8 cellular contexts compared by ENCODE assay signal in genomic region chr12:104494137-104494815, GRCh38.
DNase-seq lines count a peak whose midpoint lies in the region; ATAC-seq and TF ChIP-seq lines count a peak whose summit lies in the region.

No MANE protein-coding gene starts in this region.

- no peak overlapping the region for H3K9ac ChIP-seq in OCI-LY1 (ENCODE audit: low read length)

- peak overlapping the region; percentile 39 for H3K4me2 ChIP-seq in OCI-LY1 (ENCODE audit: low read length)

- H3F3A ChIP-seq in OCI-LY1 (ENCODE audit: insufficient read depth, low read length), result no peaks in the 10 kb centered on the region

- in situ Hi-C loops in KBM-7 (cut with MboI; ENCODE audit: low pct_unique_long_range_greater_than_20kb, low sequenced_read_pairs), result no loop called here

- H2AFZ ChIP-seq in OCI-LY1 (ENCODE audit: low read length), result no peak overlapping the region

- H3K36me3 ChIP-seq in OCI-LY1 (ENCODE audit: insufficient read depth, low read length), result no peaks in the 10 kb centered on the region

- DNase-seq in activated naive CD8-positive, alpha-beta T cell treated with anti-CD3 and anti-CD28 coated beads, Interleukin-2, amount 50 U/mL, for 16 hours (ENCODE audit: low read depth, low spot score), result peak; percentile 49
- DNase-seq in non-pigmented ciliary epithelial cell (ENCODE audit: low read depth) (peak; percentile 55), medulla oblongata (ENCODE audit: extremely low spot score) (no peak), DMS153 (lab: John Stamatoyannopoulos, UW) (no peak), KBM-7 (no peak)

- no peaks in the 10 kb centered on the region for H3K9me3 ChIP-seq in OCI-LY1 (ENCODE audit: low read length)

- H3K4me1 ChIP-seq in OCI-LY1 (ENCODE audit: insufficient read depth, low read length, severe bottlenecking), result peaks cover 50% of the 10 kb centered on the region

- TF ChIP-seq CTCF in OCI-LY1 (IDR thresholded peaks at IDR 0.05; ENCODE audit: low read length), result no peak

- H3K27me3 ChIP-seq in OCI-LY1 (ENCODE audit: insufficient read depth, low read length), result no peaks in the 10 kb centered on the region

- no peak overlapping the region for H3K4me3 ChIP-seq in OCI-LY1 (ENCODE audit: low read depth, low read length, poor library complexity, severe bottlenecking)

- H3K27ac ChIP-seq in OCI-LY1 (ENCODE audit: low read depth, low read length, poor library complexity, severe bottlenecking), result no peak overlapping the region

- H4K20me1 ChIP-seq in OCI-LY1 (ENCODE audit: insufficient read depth, low read length), result no peaks in the 10 kb centered on the region

- ATAC-seq in GM18873 (IDR thresholded peaks at IDR 0.05; ENCODE audit: low FRiP score, unreplicated experiment) (peak; percentile 43), HG02938 (IDR thresholded peaks at IDR 0.05; ENCODE audit: unreplicated experiment) (no peak)

- H3K79me2 ChIP-seq in OCI-LY1 (ENCODE audit: insufficient read depth, low read length), result no peaks in the 10 kb centered on the region

- H3K9me2 ChIP-seq in OCI-LY1 (ENCODE audit: low read depth, low read length), result no peaks in the 10 kb centered on the region

Comparison
In these comparisons a context has a peak if more than half of its experiments do, and no peak if none do; other contexts are left out.
1. DNase-seq: peak in activated naive CD8-positive, alpha-beta T cell treated with anti-CD3 and anti-CD28 coated beads, Interleukin-2, amount 50 U/mL, for 16 hours (single experiment) and non-pigmented ciliary epithelial cell (single experiment); none in medulla oblongata (single experiment), DMS153 (single experiment) and KBM-7 (single experiment).